8 cellular contexts compared by ENCODE assay signal in the genomic region with DNA sequence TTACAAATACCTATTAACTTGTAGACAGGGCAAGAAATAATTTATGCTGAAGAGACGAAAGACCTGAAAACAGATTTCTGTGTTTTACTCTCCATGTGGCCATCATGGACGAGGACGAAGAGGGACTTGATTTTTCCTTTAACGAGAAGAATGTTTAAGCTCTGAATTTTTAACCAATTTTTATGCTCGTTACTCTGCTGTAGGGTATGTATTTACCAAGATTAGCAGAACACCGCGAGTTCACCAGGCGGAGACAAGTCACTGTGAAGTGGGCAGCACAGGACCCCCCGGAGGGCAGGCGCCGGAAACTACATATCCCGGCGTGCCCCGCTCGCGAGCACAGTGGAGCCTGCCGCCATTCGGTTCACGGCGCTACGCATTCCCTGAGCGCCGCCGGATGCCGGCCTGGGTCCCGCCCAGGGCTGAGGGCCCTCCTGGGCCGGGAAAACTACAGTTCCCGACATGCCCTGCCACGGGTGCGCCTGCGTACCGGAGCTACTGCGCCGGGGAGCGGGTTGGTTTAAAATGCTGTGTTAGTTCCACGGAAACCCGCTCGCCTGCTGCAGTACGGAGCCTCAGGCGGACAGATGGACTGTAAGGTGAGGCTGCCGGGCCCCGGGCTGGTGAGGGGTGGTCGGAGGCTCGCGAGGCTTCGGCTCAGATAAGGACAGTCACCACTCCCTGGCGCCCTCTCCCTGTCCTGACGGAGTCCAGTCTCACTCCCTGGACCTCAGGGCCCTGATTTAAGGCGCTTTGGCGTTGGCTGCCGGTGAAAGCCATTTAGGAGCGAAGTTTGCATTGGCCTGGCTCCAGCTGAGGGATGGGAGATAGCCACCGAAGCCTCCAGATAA. TPM values are rescaled to one million over a fixed set of nuclear protein-coding genes. Genes with fewer than 3 reads are reported as not detected.
DNase-seq lines count a peak whose midpoint lies in the region; ATAC-seq, FAIRE-seq and TF ChIP-seq lines count a peak whose summit lies in the region.

CCDC150 (plus strand) TSS at position 536 of the 851 bp plus-strand sequence; CDS start at position 588, 52 bp downstream.

- H3K4me3 ChIP-seq in A549 (peak within 1 kb of the TSS; percentile 64), iPS DF 6.9 (ENCODE audit: low read length) (peak within 1 kb of the TSS; percentile 92; the same call in 1 of the 2 replicates), gastrocnemius medialis (peak within 1 kb of the TSS; percentile 69 to 85 (median 75))

- peaks cover 5% of the 10 kb centered on the region; the same call in 2 of the 3 replicates for H3K4me1 ChIP-seq in A549
- H3K4me1 ChIP-seq in iPS DF 6.9 (ENCODE audit: control insufficient read depth, insufficient read depth, low read length), result 0 out of 2 replicates have a peak, but pooled peaks cover 2% of the 10 kb centered on the region
- H3K4me1 ChIP-seq in gastrocnemius medialis, result peaks cover 5 to 7% of the 10 kb centered on the region in 2 donors

- DNase-seq in A549 (ENCODE audit: low read depth in 1 of 2, low spot score in 1 of 2), result peak; percentile 93
- peak; percentile 81 for DNase-seq in NCI-H2107 treated with DMSO at 0.1 percent for 48 hours (lab: John Stamatoyannopoulos, UW; ENCODE audit: unreplicated experiment)
- peak; percentile 79 for DNase-seq in iPS DF 6.9 (ENCODE audit: low read depth, low spot score)
- peak; percentile 74 to 87 for DNase-seq in gastrocnemius medialis

- no peaks in the 10 kb centered on the region for H3K36me3 ChIP-seq in iPS DF 6.9 (ENCODE audit: control insufficient read depth, insufficient read depth, low read length)
- no peaks in the 10 kb centered on the region for H3K36me3 ChIP-seq in gastrocnemius medialis

- H3K9me3 ChIP-seq in A549 (no peaks in the 10 kb centered on the region), iPS DF 6.9 (ENCODE audit: control insufficient read depth, insufficient read depth, low read length) (no peaks in the 10 kb centered on the region), gastrocnemius medialis (no peaks in the 10 kb centered on the region)

- H3K4me3 Mint-ChIP-seq in brain, result peak within 1 kb of the TSS; percentile 85 to 97 (median 92)

- TF ChIP-seq EP300 in A549 (IDR thresholded peaks at IDR 0.05), result no peak

- FAIRE-seq in A549 (lab: Jason Lieb, UNC) (no peak), TTC549 (lab: Jason Lieb, UNC) (peak; percentile 37)

- peaks cover 0 to 5% (median 0%) of the 10 kb centered on the region in 5 experiments for H3K9me3 Mint-ChIP-seq in brain

- intact Hi-C loops in gastrocnemius medialis (cut with DNase I; ENCODE audit: low total_unique reads), result loop anchor here (10.0 kb wide), 1 partner anchor 465 kb away; the partner anchor contains the start of gene STK17B

- in situ Hi-C loops in gastrocnemius medialis (cut with MboI; ENCODE audit: low sequenced_read_pairs in 4 of 4), result no loop called here

- H3K4me1 Mint-ChIP-seq in brain, result peaks cover 26% of the 10 kb centered on the region

- CTCF ChIA-PET in A549 (lab: Yijun Ruan, JAX), result interaction anchor here (0.7 to 1.5 kb wide), 6 partner anchors 11 to 133 kb away, joined by 3 to 8 read pairs (median 4); no protein-coding TSS in a partner anchor

- WGBS in A549 (ENCODE audit: missing lambda C conversion rate), result 3% methylated on average over 20 of the region's 53 CpGs
- no CpG with 5 or more reads among the region's 53 CpGs for WGBS in iPS DF 6.9 (ENCODE audit: insufficient coverage, insufficient read length)

- no peaks in the 10 kb centered on the region for H3K27me3 ChIP-seq in iPS DF 6.9 (ENCODE audit: control insufficient read depth, insufficient read depth, low read length)
- no peaks in the 10 kb centered on the region for H3K27me3 ChIP-seq in gastrocnemius medialis

- peak; percentile 24 to 60; a peak in 4 of 5 replicates for TF ChIP-seq RAD21 in A549 (conservative IDR thresholded peaks at IDR 0.05 in 1 of 2, IDR thresholded peaks at IDR 0.05 in 1 of 2)

- H3K36me3 Mint-ChIP-seq in brain, result no peaks in the 10 kb centered on the region

- peak; percentile 100 for ATAC-seq in A549
- ATAC-seq in HG03064 (IDR thresholded peaks at IDR 0.05; ENCODE audit: low read depth, unreplicated experiment), result peak; percentile 100
- peak; percentile 97 to 99 for ATAC-seq in gastrocnemius medialis

- POLR2A ChIA-PET in A549 (lab: Yijun Ruan, JAX), result interaction anchor here (0.9 to 1.7 kb wide), 3 partner anchors 38 to 80 kb away, joined by 3 to 5 read pairs (median 3); partner anchors contain the start of gene HECW2

- TF ChIP-seq POLR2A in A549 (IDR thresholded peaks at IDR 0.05; ENCODE audit: low read length) (peak; percentile 26), GM18526 (IDR thresholded peaks at IDR 0.05; ENCODE audit: extremely low read depth, insufficient read length) (peak; percentile 71), gastrocnemius medialis (IDR thresholded peaks at IDR 0.05) (no peak)

- peak within 1 kb of the TSS; percentile 66 for H3K4me2 ChIP-seq in A549

- H3K27ac ChIP-seq in A549, result peak within 1 kb of the TSS; percentile 78 to 87
- no peak within 1 kb of the TSS for H3K27ac ChIP-seq in iPS DF 6.9 (ENCODE audit: low read length)
- H3K27ac ChIP-seq in gastrocnemius medialis, result peak within 1 kb of the TSS; percentile 18 to 65 (median 58)

- peak within 1 kb of the TSS; percentile 1 to 93 (median 76) for H3K27ac Mint-ChIP-seq in brain

- TF ChIP-seq CTCF in A549 (IDR thresholded peaks at IDR 0.05) (peak; percentile 25; the same call in 2 of the 3 replicates), brain (conservative IDR thresholded peaks at IDR 0.05) (peak; percentile 33 to 36), gastrocnemius medialis (IDR thresholded peaks at IDR 0.05 in 4 of 5, conservative IDR thresholded peaks at IDR 0.05 in 1 of 5) (no peak)

- H3K27me3 Mint-ChIP-seq in brain, result no peaks in the 10 kb centered on the region

TF ChIP-seq in A549, 52 proteins besides CTCF, POLR2A, EP300 and RAD21 (continues in another document):
- TF ChIP-seq, protein P1, sequence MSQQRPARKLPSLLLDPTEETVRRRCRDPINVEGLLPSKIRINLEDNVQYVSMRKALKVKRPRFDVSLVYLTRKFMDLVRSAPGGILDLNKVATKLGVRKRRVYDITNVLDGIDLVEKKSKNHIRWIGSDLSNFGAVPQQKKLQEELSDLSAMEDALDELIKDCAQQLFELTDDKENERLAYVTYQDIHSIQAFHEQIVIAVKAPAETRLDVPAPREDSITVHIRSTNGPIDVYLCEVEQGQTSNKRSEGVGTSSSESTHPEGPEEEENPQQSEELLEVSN (IDR thresholded peaks at IDR 0.05; ENCODE audit: borderline replicate concordance, low read depth), result peak; percentile 71; the same call in 1 of the 2 replicates
- TF ChIP-seq NR3C1 (IDR thresholded peaks at IDR 0.05) (no peak), JUN (IDR thresholded peaks at IDR 0.05) (peak in 1 of 2 experiments; percentile 66; a peak in 2 of 5 replicates), RCOR1 (IDR thresholded peaks at IDR 0.05; ENCODE audit: low read depth, low read length) (no peak), FOSL2 (IDR thresholded peaks at IDR 0.05) (no peak), FOSL2 (CRISPR knock-in tag; IDR thresholded peaks at IDR 0.05) (no peak), EHMT2 (IDR thresholded peaks at IDR 0.05; ENCODE audit: low read depth) (no peak), RNF2 (IDR thresholded peaks at IDR 0.05; ENCODE audit: borderline replicate concordance, low read depth) (peak; percentile 73; the same call in 1 of the 2 replicates), HOXA7 (CRISPR knock-in tag; IDR thresholded peaks at IDR 0.05) (no peak), SREBF2 (IDR thresholded peaks at IDR 0.05) (no peak), SMC3 (IDR thresholded peaks at IDR 0.05) (peak; percentile 50; the same call in 2 of the 3 replicates), PHF8 (IDR thresholded peaks at IDR 0.05; ENCODE audit: borderline replicate concordance, low read depth) (peak; percentile 72; the same call in 1 of the 2 replicates), KDM5A (IDR thresholded peaks at IDR 0.05) (peak; percentile 81), HEYL (CRISPR knock-in tag; IDR thresholded peaks at IDR 0.05) (no peak), HDAC2 (IDR thresholded peaks at IDR 0.05) (no peak; the same call in 1 of the 2 replicates), TFCP2L1 (CRISPR knock-in tag; IDR thresholded peaks at IDR 0.05) (no peak)
- TF ChIP-seq, protein P2, sequence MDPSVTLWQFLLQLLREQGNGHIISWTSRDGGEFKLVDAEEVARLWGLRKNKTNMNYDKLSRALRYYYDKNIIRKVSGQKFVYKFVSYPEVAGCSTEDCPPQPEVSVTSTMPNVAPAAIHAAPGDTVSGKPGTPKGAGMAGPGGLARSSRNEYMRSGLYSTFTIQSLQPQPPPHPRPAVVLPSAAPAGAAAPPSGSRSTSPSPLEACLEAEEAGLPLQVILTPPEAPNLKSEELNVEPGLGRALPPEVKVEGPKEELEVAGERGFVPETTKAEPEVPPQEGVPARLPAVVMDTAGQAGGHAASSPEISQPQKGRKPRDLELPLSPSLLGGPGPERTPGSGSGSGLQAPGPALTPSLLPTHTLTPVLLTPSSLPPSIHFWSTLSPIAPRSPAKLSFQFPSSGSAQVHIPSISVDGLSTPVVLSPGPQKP (IDR thresholded peaks at IDR 0.05; ENCODE audit: low read depth, low read length), result no peak
- TF ChIP-seq, protein P3, sequence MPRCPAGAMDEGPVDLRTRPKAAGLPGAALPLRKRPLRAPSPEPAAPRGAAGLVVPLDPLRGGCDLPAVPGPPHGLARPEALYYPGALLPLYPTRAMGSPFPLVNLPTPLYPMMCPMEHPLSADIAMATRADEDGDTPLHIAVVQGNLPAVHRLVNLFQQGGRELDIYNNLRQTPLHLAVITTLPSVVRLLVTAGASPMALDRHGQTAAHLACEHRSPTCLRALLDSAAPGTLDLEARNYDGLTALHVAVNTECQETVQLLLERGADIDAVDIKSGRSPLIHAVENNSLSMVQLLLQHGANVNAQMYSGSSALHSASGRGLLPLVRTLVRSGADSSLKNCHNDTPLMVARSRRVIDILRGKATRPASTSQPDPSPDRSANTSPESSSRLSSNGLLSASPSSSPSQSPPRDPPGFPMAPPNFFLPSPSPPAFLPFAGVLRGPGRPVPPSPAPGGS (IDR thresholded peaks at IDR 0.05), result no peak; the same call in 2 of the 3 replicates

RNA-seq across cellular contexts. Expression of gene CCDC150, which starts in this region (rescaled TPM):
- polyA plus RNA-seq in A549 (2011; rRNA removed) (13.2 and 17.7 TPM in 2 replicates), A549 (2017; fragmentation: RNase III; extraction: RNeasy Plus Mini Kit Qiagen cat#74134 plus additional on column Dnase treatment) (9.9 to 14.2 TPM (median 13.2 TPM) in 3 replicates), brain (ENCODE audit: insufficient read depth, low read depth, low replicate concordance) (1.2 TPM)
- 3.0 and 3.1 TPM in 2 replicates for polyA plus RNA-seq in A549 (2012; cell fraction: cytosol; rRNA removed)
- polyA plus RNA-seq in A549 (2012; cell fraction: nucleus; rRNA removed), result 9.1 and 12.3 TPM in 2 replicates
- 10.7 and 10.8 TPM in 2 replicates for polyA minus RNA-seq in A549 (2011; rRNA and poly(A)+ RNA removed)
- under 1 TPM in 2 of 4 donors, not detected in 2; 0.31 to 0.83 TPM for total RNA-seq in gastrocnemius medialis

Comparison
In these comparisons a context has a peak if more than half of its experiments do, and no peak if none do; other contexts are left out.
1. Peak in DNase-seq, ATAC-seq, H3K4me3 ChIP-seq and H3K27ac ChIP-seq in gastrocnemius medialis; RNA of the gene not detected or under 1 TPM.
2. CTCF ChIP-seq: peak in A549 (single experiment) and brain (2 of 2); none in gastrocnemius medialis (0 of 5).
3. POLR2A ChIP-seq: peak in A549 (single experiment) and GM18526 (single experiment); none in gastrocnemius medialis (0 of 2).
4. Peak in every context shown above with its lines, with median percentiles within 50 percentile points of each other: ATAC-seq, DNase-seq and H3K4me3 ChIP-seq.